Comparison of ENCODE assay signal across 23 cellular contexts in genomic region chr15:92510163-92510882, GRCh38.
DNase-seq lines count a peak whose midpoint lies in the region; ATAC-seq, FAIRE-seq and TF ChIP-seq lines count a peak whose summit lies in the region.
"Had no signal": no experiment of that assay in that cellular context is flagged by ENCODE, and none has a peak within 500 bp of the region (broad histone marks: within the 10 kb centered on the region; RNA-seq: fewer than 3 reads in every experiment).

No MANE protein-coding gene starts in this region.

- intact Hi-C loops in A673 (cut with micrococcal nuclease; ENCODE audit: unreplicated experiment), result no loop called here
- intact Hi-C loops in kidney (cut with DNase I), result no loop called here
- intact Hi-C loops in CD4-positive, alpha-beta memory T cell (cut with micrococcal nuclease), result no loop called here

- H3K27me3 Mint-ChIP-seq in CD4-positive, alpha-beta memory T cell, result peaks cover 10 to 11% of the 10 kb centered on the region in 2 donors
- H3K27me3 Mint-ChIP-seq: stimulated activated naive CD8-positive, alpha-beta T cell treated with anti-CD3 and anti-CD28 coated beads, Interleukin-15, amount 100 ng/mL, for 72 hours had no signal

- in situ Hi-C loops in brain microvascular endothelial cell (cut with HindIII; ENCODE audit: low pct_ligation_motif_present, low sequenced_read_pairs), result no loop called here

- no peaks in the 10 kb centered on the region for H3K36me3 ChIP-seq in A673 (ENCODE audit: insufficient read depth, low read length, poor library complexity, severe bottlenecking)
- peaks cover 16% of the 10 kb centered on the region; the same call in 1 of the 2 replicates for H3K36me3 ChIP-seq in HUES6 (ENCODE audit: control insufficient read depth, insufficient read depth, low read length)
- no peaks in the 10 kb centered on the region for H3K36me3 ChIP-seq in brain microvascular endothelial cell (replicated peaks)
- H3K36me3 ChIP-seq in kidney (ENCODE audit: control insufficient read depth in 1 of 2, insufficient read depth in 2 of 2, low read length in 2 of 2), result no peaks in the 10 kb centered on the region
- H3K36me3 ChIP-seq in CD4-positive, alpha-beta memory T cell (ENCODE audit: insufficient read depth, low read length), result no peaks in the 10 kb centered on the region
- H3K36me3 ChIP-seq: gastroesophageal sphincter had no signal

- H3K4me3 Mint-ChIP-seq in CD4-positive, alpha-beta memory T cell, result no peak overlapping the region
- H3K4me3 Mint-ChIP-seq: CD8-positive, alpha-beta T cell; mesothelial cell of epicardium; stimulated activated naive CD8-positive, alpha-beta T cell treated with anti-CD3 and anti-CD28 coated beads, Interleukin-15, amount 100 ng/mL, for 72 hours; T-helper 17 cell had no signal

- H3K27me3 ChIP-seq in A673 (replicated peaks; ENCODE audit: insufficient read depth, low read depth, low read length, poor library complexity), result no peaks in the 10 kb centered on the region
- no peaks in the 10 kb centered on the region for H3K27me3 ChIP-seq in HUES6 (ENCODE audit: control insufficient read depth, insufficient read depth, low read length)
- H3K27me3 ChIP-seq in brain microvascular endothelial cell (replicated peaks), result no peaks in the 10 kb centered on the region
- no peaks in the 10 kb centered on the region for H3K27me3 ChIP-seq in CD4-positive, alpha-beta memory T cell (ENCODE audit: insufficient read depth, low read length)
- H3K27me3 ChIP-seq: gastroesophageal sphincter had no signal

- peaks cover 4 to 15% (median 8%) of the 10 kb centered on the region in 8 donors for H3K9me3 Mint-ChIP-seq in CD4-positive, alpha-beta memory T cell

- no peaks in the 10 kb centered on the region for H3K36me3 Mint-ChIP-seq in CD4-positive, alpha-beta memory T cell
- H3K36me3 Mint-ChIP-seq: CD8-positive, alpha-beta T cell; mesothelial cell of epicardium had no signal

- no peak overlapping the region for H3K27ac Mint-ChIP-seq in CD4-positive, alpha-beta memory T cell
- H3K27ac Mint-ChIP-seq: CD8-positive, alpha-beta T cell; mesothelial cell of epicardium; stimulated activated naive CD8-positive, alpha-beta T cell treated with anti-CD3 and anti-CD28 coated beads, Interleukin-15, amount 100 ng/mL, for 72 hours; T-helper 17 cell had no signal

- H3K4me1 ChIP-seq in A673 (ENCODE audit: insufficient read depth, low read length, poor library complexity, severe bottlenecking), result no peaks in the 10 kb centered on the region
- H3K4me1 ChIP-seq in HUES6 (ENCODE audit: control insufficient read depth, insufficient read depth, low read length), result peaks cover 15% of the 10 kb centered on the region
- H3K4me1 ChIP-seq in kidney (ENCODE audit: control insufficient read depth in 1 of 2, insufficient read depth in 1 of 2, low read depth in 1 of 2, low read length in 2 of 2), result no peaks in the 10 kb centered on the region
- no peaks in the 10 kb centered on the region for H3K4me1 ChIP-seq in CD4-positive, alpha-beta memory T cell (ENCODE audit: insufficient read depth, low read length)
- H3K4me1 ChIP-seq: gastroesophageal sphincter had no signal

- POLR2A ChIA-PET in A673 (lab: Charles Lee; ENCODE audit: low non-redundant PET), result no interaction called here
- POLR2A ChIA-PET in CD4-positive, alpha-beta memory T cell (lab: Charles Lee; ENCODE audit: partially characterized antibody), result no interaction called here

- TF ChIP-seq CTCF in A673 (conservative IDR thresholded peaks at IDR 0.05; ENCODE audit: low read depth, low read length) (no peak), brain microvascular endothelial cell (IDR thresholded peaks at IDR 0.05; ENCODE audit: low read depth, low read length, missing control alignments) (no peak), kidney (IDR thresholded peaks at IDR 0.05; ENCODE audit: borderline replicate concordance, extremely low read depth, insufficient read depth) (no peak)

- no peak overlapping the region for H3K4me3 ChIP-seq in A673 (ENCODE audit: low read depth, low read length, poor library complexity, severe bottlenecking)
- H3K4me3 ChIP-seq in HUES6 (ENCODE audit: low read depth, low read length), result peak overlapping the region; percentile 47; the same call in 1 of the 2 replicates
- no peak overlapping the region for H3K4me3 ChIP-seq in brain microvascular endothelial cell (ENCODE audit: low read depth, low read length)
- no peak overlapping the region for H3K4me3 ChIP-seq in kidney (ENCODE audit: low read length in 2 of 2)
- no peak overlapping the region for H3K4me3 ChIP-seq in CD4-positive, alpha-beta memory T cell (ENCODE audit: low read length in 2 of 2)
- H3K4me3 ChIP-seq: gastroesophageal sphincter had no signal

- peak; percentile 69 for DNase-seq in A673 (ENCODE audit: low spot score)
- peak; percentile 10 for DNase-seq in brain microvascular endothelial cell
- peak; percentile 70 for DNase-seq in islet precursor cell
- no peak for DNase-seq in GM19240 (ENCODE audit: insufficient read length, low spot score)
- no peak for DNase-seq in kidney
- DNase-seq in CD4-positive, alpha-beta memory T cell, result no peak
- DNase-seq: ACHN; activated effector memory CD4-positive, alpha-beta T cell treated with Interleukin-2 at 50 U/mL for 16 hours; CD8-positive, alpha-beta T cell; EL; NCI-H2029 treated with DMSO at 0.1 percent for 48 hours; NCI-H510A; SHP77; stimulated activated naive CD8-positive, alpha-beta T cell treated with anti-CD3 and anti-CD28 coated beads, Interleukin-15, amount 100 ng/mL, for 72 hours; T-helper 17 cell had no signal

- H3K9ac ChIP-seq in HUES6 (ENCODE audit: low read length) (peak overlapping the region; percentile 97), kidney (ENCODE audit: low read length in 2 of 2) (no peak overlapping the region)

- CTCF ChIA-PET in A673 (lab: Charles Lee), result no interaction called here
- CTCF ChIA-PET in CD4-positive, alpha-beta memory T cell (lab: Charles Lee; ENCODE audit: partially characterized antibody), result no interaction called here

- no TSS peak for BruUV-seq in A673 (replicated peaks; lab: Mats Ljungman, UMichigan)

- no peaks in the 10 kb centered on the region for H3K4me1 Mint-ChIP-seq in CD4-positive, alpha-beta memory T cell
- H3K4me1 Mint-ChIP-seq: mesothelial cell of epicardium; stimulated activated naive CD8-positive, alpha-beta T cell treated with anti-CD3 and anti-CD28 coated beads, Interleukin-15, amount 100 ng/mL, for 72 hours had no signal

- no peak for FAIRE-seq in kidney (lab: Jason Lieb, UNC)
- FAIRE-seq: colon, endothelial cell of umbilical vein, islet of Langerhans had no signal

- H3K9me3 ChIP-seq in A673 (ENCODE audit: low read depth, low read length, poor library complexity, severe bottlenecking) (no peaks in the 10 kb centered on the region), HUES6 (ENCODE audit: control insufficient read depth, insufficient read depth, low read depth, low read length) (peaks cover 35% of the 10 kb centered on the region), kidney (ENCODE audit: control insufficient read depth in 1 of 2, low read length in 2 of 2) (peaks cover 0 to 3% of the 10 kb centered on the region in 2 donors)
- no peaks in the 10 kb centered on the region for H3K9me3 ChIP-seq in CD4-positive, alpha-beta memory T cell (ENCODE audit: control insufficient read depth in 1 of 2, low read length in 2 of 2)

- H3K27ac ChIP-seq in A673 (ENCODE audit: low read depth, low read length, poor library complexity, severe bottlenecking) (no peak overlapping the region), HUES6 (ENCODE audit: low read depth, low read length) (peak overlapping the region; percentile 96), brain microvascular endothelial cell (no peak overlapping the region), kidney (ENCODE audit: low read depth in 2 of 2, low read length in 2 of 2) (no peak overlapping the region)
- H3K27ac ChIP-seq in CD4-positive, alpha-beta memory T cell (ENCODE audit: low read depth, low read length), result no peak overlapping the region
- H3K27ac ChIP-seq: gastroesophageal sphincter had no signal

- ATAC-seq in GM21576 (IDR thresholded peaks at IDR 0.05; ENCODE audit: unreplicated experiment), result no peak
- ATAC-seq: activated CD4-positive, CD25-positive, alpha-beta regulatory T cell treated with anti-CD3 and anti-CD28 coated beads, Interleukin-2, amount 50 U/mL, for 24 hours; CD8-positive, alpha-beta T cell; gastroesophageal sphincter; stimulated activated naive CD8-positive, alpha-beta T cell treated with anti-CD3 and anti-CD28 coated beads, Interleukin-15, amount 100 ng/mL, for 72 hours; T-helper 17 cell had no signal

Comparison
In these comparisons a context has a peak if more than half of its experiments do, and no peak if none do; other contexts are left out.
1. DNase-seq: peak in A673 (single experiment), brain microvascular endothelial cell (single experiment) and islet precursor cell (single experiment); none in GM19240 (single experiment), kidney (single experiment) and CD4-positive, alpha-beta memory T cell (0 of 5).